Comparison of ENCODE assay signal across 1 cellular context in the genomic region with DNA sequence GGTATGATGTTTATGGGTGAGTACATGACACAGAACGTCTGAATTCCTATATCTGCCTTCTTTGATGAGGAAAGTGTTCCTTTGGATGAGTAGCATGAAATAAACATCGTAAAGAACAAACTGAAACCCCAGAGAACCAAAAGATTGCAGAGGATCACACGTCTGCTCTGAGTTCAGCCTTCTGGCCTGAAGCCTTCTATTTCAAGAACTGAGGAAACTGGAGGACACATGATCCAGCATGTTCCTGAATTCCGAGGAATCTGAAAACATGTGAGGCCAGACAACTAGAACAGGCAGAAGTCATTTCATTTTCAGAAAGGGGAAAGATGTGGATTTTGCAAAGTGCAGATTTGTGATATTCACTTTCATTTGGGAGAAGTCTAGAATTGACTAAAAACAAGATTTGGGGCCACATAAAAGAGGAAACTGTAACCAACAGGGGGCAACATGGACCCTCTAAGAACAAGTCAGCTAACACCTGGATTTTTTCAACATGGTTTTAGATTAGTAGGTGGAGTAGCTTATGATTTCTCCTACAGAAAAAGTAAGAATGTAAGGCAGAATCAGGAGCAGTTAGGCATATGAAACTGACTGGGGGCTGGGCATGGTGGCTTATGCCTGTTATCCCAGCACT.
TF ChIP-seq lines count a peak whose summit lies in the region.

No MANE protein-coding gene starts in this region.

TF ChIP-seq in HepG2, 621 proteins besides CTCF, POLR2A, EP300 and RAD21:
- TF ChIP-seq SATB2 (CRISPR knock-in tag; IDR thresholded peaks at IDR 0.05), result no peak
- peak; percentile 18; the same call in 1 of the 2 replicates for TF ChIP-seq STAG1 (CRISPR knock-in tag; IDR thresholded peaks at IDR 0.05)
